ENCODE assay signal across 1 cellular context in genomic region chr6:35218021-35218420, GRCh38.
TF ChIP-seq lines count a peak whose summit lies in the region.

No MANE protein-coding gene starts in this region.

TF ChIP-seq in H1, 55 proteins besides CTCF, POLR2A, EP300 and RAD21 (continued from another document):
- TF ChIP-seq HDAC2 (IDR thresholded peaks at IDR 0.05; ENCODE audit: borderline replicate concordance in 1 of 2, low read depth in 2 of 2, low read length in 2 of 2) (no peak), CREB1 (IDR thresholded peaks at IDR 0.05) (no peak), YY1 (IDR thresholded peaks at IDR 0.05; ENCODE audit: low read depth, low read length) (no peak), BCL11A (IDR thresholded peaks at IDR 0.05; ENCODE audit: low read depth in 2 of 2, low read length in 2 of 2) (no peak), HDAC6 (IDR thresholded peaks at IDR 0.05; ENCODE audit: low read depth, low read length) (no peak), NRF1 (IDR thresholded peaks at IDR 0.05; ENCODE audit: low read depth, low read length) (no peak), SIX5 (IDR thresholded peaks at IDR 0.05; ENCODE audit: low read depth, low read length) (no peak), RFX5 (IDR thresholded peaks at IDR 0.05; ENCODE audit: borderline replicate concordance, low read depth, low read length) (no peak), BRCA1 (IDR thresholded peaks at IDR 0.05; ENCODE audit: low read depth, low read length) (no peak), MAX (IDR thresholded peaks at IDR 0.05) (no peak), USF2 (IDR thresholded peaks at IDR 0.05; ENCODE audit: low read length) (no peak)
